In genomic region chr3:190387578-190388213, GRCh38 we compare ENCODE assay signal across 24 cellular contexts. TPM values are rescaled to one million over a fixed set of nuclear protein-coding genes. Genes with fewer than 3 reads are reported as not detected.
DNase-seq lines count a peak whose midpoint lies in the region; ATAC-seq and TF ChIP-seq lines count a peak whose summit lies in the region.
"Had no signal": no experiment of that assay in that cellular context is flagged by ENCODE, and none has a peak within 500 bp of the region (broad histone marks: within the 10 kb centered on the region; RNA-seq: fewer than 3 reads in every experiment).

TSS of gene CLDN16 (plus strand) at chr3:190388163. CDS start at chr3:190388330, 167 bp downstream.

- H3K36me3 ChIP-seq in GM23338 (ENCODE audit: insufficient read depth) (no peaks in the 10 kb centered on the region), RWPE2 (ENCODE audit: low read depth) (no peaks in the 10 kb centered on the region), neuronal stem cell (replicated peaks in 1 of 2; ENCODE audit: control insufficient read depth in 2 of 2, insufficient read depth in 2 of 2, low read length in 2 of 2) (no peaks in the 10 kb centered on the region)
- H3K36me3 ChIP-seq: HAP-1, pancreas, sigmoid colon, tibial nerve had no signal

- H4K91ac ChIP-seq in neuronal stem cell (ENCODE audit: low read depth, low read length, poor library complexity): no peak within 1 kb of the TSS

- no peak within 1 kb of the TSS for H3K23ac ChIP-seq in neuronal stem cell (ENCODE audit: low read depth, low read length, poor library complexity)

- H3K4me2 ChIP-seq in GM23338: no peak within 1 kb of the TSS
- H3K4me2 ChIP-seq in neuronal stem cell (ENCODE audit: insufficient read depth, low read length, poor library complexity, severe bottlenecking): no peak within 1 kb of the TSS

- H2AK5ac ChIP-seq in neuronal stem cell (ENCODE audit: low read depth, low read length): no peak within 1 kb of the TSS

- no peak within 1 kb of the TSS for H4K8ac ChIP-seq in neuronal stem cell (ENCODE audit: low read depth, low read length)

- no peak within 1 kb of the TSS for H3K27ac Mint-ChIP-seq in GM23338
- H3K27ac Mint-ChIP-seq: activated CD4-positive, alpha-beta memory T cell treated with anti-CD3 and anti-CD28 coated beads for 36 hours; memory B cell; naive thymus-derived CD4-positive, alpha-beta T cell had no signal

- no peak within 1 kb of the TSS for H3K27ac ChIP-seq in GM23338 (ENCODE audit: low read depth)
- H3K27ac ChIP-seq in RWPE2 (ENCODE audit: poor library complexity, severe bottlenecking): peak within 1 kb of the TSS; percentile 85
- no peak within 1 kb of the TSS for H3K27ac ChIP-seq in neuronal stem cell (replicated peaks; ENCODE audit: low read length)
- H3K27ac ChIP-seq: pancreas, sigmoid colon, tibial nerve had no signal

- H3K79me2 ChIP-seq in GM23338 (replicated peaks; ENCODE audit: insufficient read depth): no peaks in the 10 kb centered on the region

- no peaks in the 10 kb centered on the region for H3K36me3 Mint-ChIP-seq in GM23338 (ENCODE audit: low read depth)
- H3K36me3 Mint-ChIP-seq: activated CD4-positive, alpha-beta memory T cell treated with anti-CD3 and anti-CD28 coated beads for 36 hours; memory B cell; naive thymus-derived CD4-positive, alpha-beta T cell had no signal

- ATAC-seq in GM23338 (peak; percentile 24; the same call in 2 of the 3 replicates), RWPE2 (ENCODE audit: low read depth) (no peak)
- ATAC-seq: naive thymus-derived CD4-positive, alpha-beta T cell; pancreas had no signal

- no peak within 1 kb of the TSS for H3K4me3 Mint-ChIP-seq in GM23338
- H3K4me3 Mint-ChIP-seq: activated CD4-positive, alpha-beta memory T cell treated with anti-CD3 and anti-CD28 coated beads for 36 hours; memory B cell; naive thymus-derived CD4-positive, alpha-beta T cell had no signal

- no peaks in the 10 kb centered on the region for H3K9me2 ChIP-seq in GM23338 (ENCODE audit: insufficient read depth)

- peak; percentile 22 for DNase-seq in GM23338 (ENCODE audit: low spot score)
- no peak for DNase-seq in RWPE2 (ENCODE audit: low spot score)
- DNase-seq in iris pigment epithelial cell (ENCODE audit: low read depth): peak; percentile 12
- DNase-seq in renal cortical epithelial cell (ENCODE audit: low read depth): peak; percentile 94
- DNase-seq in neuronal stem cell (ENCODE audit: low spot score): no peak
- DNase-seq in cerebellar cortex (ENCODE audit: low spot score): no peak
- no peak for DNase-seq in COLO829 (ENCODE audit: low spot score)
- no peak for DNase-seq in stimulated activated CD4-positive, alpha-beta T cell treated with anti-CD3 and anti-CD28 coated beads, Interleukin-2, amount 100 ng/mL, for 48 hours
- DNase-seq: activated CD4-positive, alpha-beta memory T cell treated with anti-CD3 and anti-CD28 coated beads for 36 hours; activated naive CD4-positive, alpha-beta T cell treated with Interleukin-2 at 50 U/mL for 16 hours; aorta; effector memory CD4-positive, alpha-beta T cell; KBM-7; naive thymus-derived CD4-positive, alpha-beta T cell; NCI-H2029 treated with DMSO at 0.1 percent for 48 hours; pancreas; sigmoid colon; stimulated activated naive CD4-positive, alpha-beta T cell had no signal

- no peaks in the 10 kb centered on the region for H3K9me3 ChIP-seq in RWPE2 (ENCODE audit: severe bottlenecking)
- H3K9me3 ChIP-seq in neuronal stem cell (replicated peaks in 1 of 2; ENCODE audit: control insufficient read depth in 2 of 2, insufficient read depth in 1 of 2, low read depth in 1 of 2, low read length in 2 of 2): no peaks in the 10 kb centered on the region
- H3K9me3 ChIP-seq: HAP-1, pancreas, sigmoid colon, tibial nerve had no signal

- TF ChIP-seq CTCF in GM23338 (conservative IDR thresholded peaks at IDR 0.05; ENCODE audit: low read depth in 2 of 2) (no peak), RWPE2 (IDR thresholded peaks at IDR 0.05; ENCODE audit: poor library complexity, severe bottlenecking) (no peak)

- H2BK15ac ChIP-seq in neuronal stem cell (ENCODE audit: low read length): no peak within 1 kb of the TSS

- no peaks in the 10 kb centered on the region; the same call in 2 of the 3 replicates for H3K4me1 Mint-ChIP-seq in GM23338
- H3K4me1 Mint-ChIP-seq: memory B cell; naive thymus-derived CD4-positive, alpha-beta T cell had no signal

- H3K9ac ChIP-seq in neuronal stem cell (ENCODE audit: low read depth, low read length, poor library complexity): no peak within 1 kb of the TSS

- H3K27me3 ChIP-seq in GM23338 (ENCODE audit: insufficient read depth) (no peaks in the 10 kb centered on the region), RWPE2 (ENCODE audit: insufficient read depth, poor library complexity, severe bottlenecking) (no peaks in the 10 kb centered on the region), neuronal stem cell (ENCODE audit: control insufficient read depth in 3 of 3, insufficient read depth in 3 of 3, low read depth in 1 of 3, low read length in 3 of 3) (no peaks in the 10 kb centered on the region)
- H3K27me3 ChIP-seq: pancreas, sigmoid colon, tibial nerve had no signal

- no peaks in the 10 kb centered on the region for H4K20me1 ChIP-seq in GM23338 (replicated peaks; ENCODE audit: insufficient read depth)

- H2BK12ac ChIP-seq in neuronal stem cell (ENCODE audit: low read length): no peak within 1 kb of the TSS

- no peaks in the 10 kb centered on the region for H3F3A ChIP-seq in GM23338 (replicated peaks; ENCODE audit: low read depth)

- H3K9me3 Mint-ChIP-seq in GM23338: no peaks in the 10 kb centered on the region
- H3K9me3 Mint-ChIP-seq: activated CD4-positive, alpha-beta memory T cell treated with anti-CD3 and anti-CD28 coated beads for 36 hours; memory B cell; naive thymus-derived CD4-positive, alpha-beta T cell had no signal

- H3K14ac ChIP-seq in neuronal stem cell (ENCODE audit: low read length): no peak within 1 kb of the TSS

- H3K4me1 ChIP-seq in GM23338 (ENCODE audit: insufficient read depth) (no peaks in the 10 kb centered on the region), RWPE2 (ENCODE audit: insufficient read depth, poor library complexity, severe bottlenecking) (peaks cover 20% of the 10 kb centered on the region), neuronal stem cell (ENCODE audit: control insufficient read depth in 2 of 2, insufficient read depth in 1 of 2, low read depth in 1 of 2, low read length in 2 of 2) (no peaks in the 10 kb centered on the region)
- H3K4me1 ChIP-seq: HAP-1, pancreas, sigmoid colon had no signal

- no peak within 1 kb of the TSS for H2BK5ac ChIP-seq in neuronal stem cell (ENCODE audit: low read length)

- no peaks in the 10 kb centered on the region for H3K79me1 ChIP-seq in neuronal stem cell (ENCODE audit: low read depth, low read length)

- no peak within 1 kb of the TSS for H3K18ac ChIP-seq in neuronal stem cell (ENCODE audit: low read length)

- no CpG with 5 or more reads among the region's 12 CpGs for WGBS in neuronal stem cell (ENCODE audit: extremely low coverage in 2 of 2, insufficient read length in 2 of 2, insufficient replicate concordance in 1 of 2), 2 donors

- H3K4ac ChIP-seq in neuronal stem cell (ENCODE audit: low read length): no peak within 1 kb of the TSS

- no peaks in the 10 kb centered on the region for H3K27me3 Mint-ChIP-seq in GM23338 (ENCODE audit: insufficient read depth, low read depth, poor library complexity)

- no peak within 1 kb of the TSS for H3K4me3 ChIP-seq in GM23338
- no peak within 1 kb of the TSS for H3K4me3 ChIP-seq in RWPE2 (ENCODE audit: severe bottlenecking)
- no peak within 1 kb of the TSS for H3K4me3 ChIP-seq in neuronal stem cell (ENCODE audit: low read length in 2 of 2)
- H3K4me3 ChIP-seq: HAP-1, pancreas, sigmoid colon, tibial nerve had no signal

- H2AFZ ChIP-seq in GM23338: no peak within 1 kb of the TSS
- no peak within 1 kb of the TSS for H2AFZ ChIP-seq in neuronal stem cell (ENCODE audit: low read length)

- H2BK120ac ChIP-seq in neuronal stem cell (ENCODE audit: low read depth, low read length): no peak within 1 kb of the TSS

TF ChIP-seq in GM23338, 12 proteins besides CTCF, POLR2A, EP300 and RAD21 (continues in another document):
- TF ChIP-seq NANOG (IDR thresholded peaks at IDR 0.05; ENCODE audit: borderline replicate concordance): no peak
- TF ChIP-seq STAT1 (IDR thresholded peaks at IDR 0.05; ENCODE audit: unreplicated experiment): no peak
- no peak for TF ChIP-seq JUNB (IDR thresholded peaks at IDR 0.05; ENCODE audit: unreplicated experiment)
- TF ChIP-seq REST (IDR thresholded peaks at IDR 0.05; ENCODE audit: unreplicated experiment): no peak
- no peak for TF ChIP-seq POLR2AphosphoS5 (IDR thresholded peaks at IDR 0.05; ENCODE audit: low read depth)

RNA-seq across cellular contexts. Expression of gene CLDN16, which starts in this region (rescaled TPM):
- not detected in 2 replicates for total RNA-seq in GM23338 (2014; rRNA removed; shearing (Covaris generic))
- polyA plus RNA-seq in GM23338 (2016; fragmentation: Nextera tagmentation; extraction: Ambion mirVana): 0.06 TPM in 1 of 2 replicates, not detected in the other
- 30.2 and 41.8 TPM in 2 replicates for total RNA-seq in renal cortical epithelial cell
- polyA plus RNA-seq in neuronal stem cell (2013, experiment 1 of 2): not detected
- polyA plus RNA-seq in neuronal stem cell (2013, experiment 2 of 2): not detected
- total RNA-seq: activated CD4-positive, alpha-beta memory T cell treated with anti-CD3 and anti-CD28 coated beads for 36 hours; aorta; cerebellum; G401; naive thymus-derived CD4-positive, alpha-beta T cell; sigmoid colon; T-helper 1 cell treated with Interleukin-12 subunit alpha and Interleukin-12 subunit beta and Interleukin-4 antibody, amounts not matched to agents 30 ng/mL and 1 ng/mL, for 36 hours had no signal
- polyA plus RNA-seq: aorta; naive thymus-derived CD4-positive, alpha-beta T cell had no signal

Comparison
In these comparisons a context has a peak if more than half of its experiments do, and no peak if none do; other contexts are left out.
1. RNA of gene CLDN16 (total RNA-seq): 30.2 to 41.8 TPM in renal cortical epithelial cell; not detected in GM23338; every median in the first group is over 10 times any median in the second.
2. Peak in DNase-seq and ATAC-seq in GM23338; RNA of the gene not detected or under 1 TPM.
3. DNase-seq: peak in iris pigment epithelial cell (single experiment) and renal cortical epithelial cell (single experiment); none in RWPE2 (single experiment), neuronal stem cell (single experiment), cerebellar cortex (single experiment), COLO829 (single experiment) and stimulated activated CD4-positive, alpha-beta T cell treated with anti-CD3 and anti-CD28 coated beads, Interleukin-2, amount 100 ng/mL, for 48 hours (0 of 2).